In the genomic region with DNA sequence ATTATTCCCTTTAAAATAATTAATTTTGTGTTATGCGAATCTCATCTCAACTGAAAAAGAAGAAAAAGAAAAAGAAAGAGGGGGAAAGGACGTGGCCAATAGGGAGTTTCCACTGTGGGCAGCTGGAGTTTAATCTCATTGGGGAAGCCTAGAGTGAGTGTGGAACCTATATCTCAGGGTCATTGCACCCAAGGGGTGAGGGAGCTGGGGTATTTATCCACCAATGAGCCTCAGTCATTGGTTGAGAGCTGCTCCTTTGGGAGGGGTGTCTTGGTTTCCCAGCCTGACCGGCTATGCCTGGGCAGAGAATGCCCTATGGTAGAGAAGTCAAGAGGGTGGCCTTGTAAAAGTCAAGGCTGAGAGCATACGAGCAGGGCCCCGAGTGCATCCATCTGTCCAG, we compare ENCODE assay signal across 3 cellular contexts.
"Had no signal": no experiment of that assay in that cellular context is flagged by ENCODE, and none has a peak within 500 bp of the region (broad histone marks: within the 10 kb centered on the region; RNA-seq: fewer than 3 reads in every experiment).

No MANE protein-coding gene starts in this region.

- ATAC-seq: GM12878 had no signal

- H3K4me3 ChIP-seq: GM12878 had no signal

- DNase-seq: GDM1, GF-D8 had no signal
